ENCODE assay signal across 9 cellular contexts in genomic region chr1:35202048-35202719, GRCh38. TPM values are rescaled to one million over a fixed set of nuclear protein-coding genes. Genes with fewer than 3 reads are reported as not detected.
A peak's percentile ranks its signal among the peaks of the same experiment; 100 is the strongest.
DNase-seq lines count a peak whose midpoint lies in the region; ATAC-seq and TF ChIP-seq lines count a peak whose summit lies in the region.
"Had no signal": no experiment of that assay in that cellular context is flagged by ENCODE, and none has a peak within 500 bp of the region (broad histone marks: within the 10 kb centered on the region; RNA-seq: fewer than 3 reads in every experiment).

No MANE protein-coding gene starts in this region.

- CTCF ChIA-PET in Calu3 (lab: Charles Lee): interaction anchor here (0.6 kb wide), 2 partner anchors 32 to 97 kb away, joined by 3 to 7 read pairs; no protein-coding TSS in a partner anchor

- H4K20me1 ChIP-seq in GM23338 (replicated peaks; ENCODE audit: insufficient read depth): no peaks in the 10 kb centered on the region

- H3K36me3 Mint-ChIP-seq in Calu3 (ENCODE audit: insufficient read depth, unreplicated experiment): no peaks in the 10 kb centered on the region
- H3K36me3 Mint-ChIP-seq in GM23338 (ENCODE audit: low read depth): no peaks in the 10 kb centered on the region
- H3K36me3 Mint-ChIP-seq: activated naive CD4-positive, alpha-beta T cell treated with anti-CD3 and anti-CD28 coated beads, Interleukin-2, amount 50 U/mL, for 24 hours had no signal

- H3K27me3 ChIP-seq in GM23338 (ENCODE audit: insufficient read depth) (no peaks in the 10 kb centered on the region), adrenal gland (no peaks in the 10 kb centered on the region)

- no peaks in the 10 kb centered on the region for H3F3A ChIP-seq in GM23338 (replicated peaks; ENCODE audit: low read depth)

- intact Hi-C loops in Calu3 (cut with micrococcal nuclease; ENCODE audit: unreplicated experiment): loop anchor here (1.0 to 10.0 kb wide), 3 partner anchors 87 to 183 kb away; no protein-coding TSS in a partner anchor
- intact Hi-C loops in adrenal gland (cut with DNase I): loop anchor here (10.0 kb wide), 3 partner anchors 93 to 363 kb away; no protein-coding TSS in a partner anchor
- intact Hi-C loops in left cardiac atrium (cut with DNase I): loop anchor here in 1 of 2 donors (5.0 to 10.0 kb wide), 3 partner anchors 95 to 170 kb away; partner anchors contain the start of gene ZMYM6

- H3K79me2 ChIP-seq in GM23338 (replicated peaks; ENCODE audit: insufficient read depth): no peaks in the 10 kb centered on the region

- H3K9me3 Mint-ChIP-seq in Calu3 (ENCODE audit: low read depth, unreplicated experiment) (no peaks in the 10 kb centered on the region), GM23338 (no peaks in the 10 kb centered on the region)
- H3K9me3 Mint-ChIP-seq: activated naive CD4-positive, alpha-beta T cell treated with anti-CD3 and anti-CD28 coated beads, Interleukin-2, amount 50 U/mL, for 24 hours had no signal

- WGBS in adrenal gland, 4 donors: 21 to 25% (median 23%) methylated on average over 6 of the region's 6 CpGs

- no peaks in the 10 kb centered on the region for H3K36me3 ChIP-seq in GM23338 (ENCODE audit: insufficient read depth)
- H3K36me3 ChIP-seq in adrenal gland (replicated peaks in 1 of 2): no peaks in the 10 kb centered on the region

- peak overlapping the region; percentile 12 for H3K4me2 ChIP-seq in GM23338

- H3K4me3 Mint-ChIP-seq in Calu3 (ENCODE audit: low read depth, unreplicated experiment) (no peak overlapping the region), GM23338 (no peak overlapping the region)
- H3K4me3 Mint-ChIP-seq: activated naive CD4-positive, alpha-beta T cell treated with anti-CD3 and anti-CD28 coated beads, Interleukin-2, amount 50 U/mL, for 24 hours had no signal

- no peaks in the 10 kb centered on the region for H3K9me2 ChIP-seq in GM23338 (ENCODE audit: insufficient read depth)

- no peak overlapping the region for H3K27ac ChIP-seq in GM23338 (ENCODE audit: low read depth)
- H3K27ac ChIP-seq in adrenal gland: no peak overlapping the region

- H3K4me1 Mint-ChIP-seq in Calu3 (ENCODE audit: low read depth, unreplicated experiment): no peaks in the 10 kb centered on the region
- H3K4me1 Mint-ChIP-seq in GM23338: peaks cover 15% of the 10 kb centered on the region

- H3K4me3 ChIP-seq in GM23338 (peak overlapping the region; percentile 7; the same call in 1 of the 2 replicates), adrenal gland (no peak overlapping the region)

- H3K27ac Mint-ChIP-seq in Calu3 (ENCODE audit: unreplicated experiment): no peak overlapping the region
- peak overlapping the region; percentile 89 for H3K27ac Mint-ChIP-seq in GM23338
- H3K27ac Mint-ChIP-seq: activated naive CD4-positive, alpha-beta T cell treated with anti-CD3 and anti-CD28 coated beads, Interleukin-2, amount 50 U/mL, for 24 hours had no signal

- H3K27me3 Mint-ChIP-seq in Calu3 (ENCODE audit: unreplicated experiment) (no peaks in the 10 kb centered on the region), GM23338 (ENCODE audit: insufficient read depth, low read depth, poor library complexity) (peaks cover 2% of the 10 kb centered on the region)
- H3K27me3 Mint-ChIP-seq: activated naive CD4-positive, alpha-beta T cell treated with anti-CD3 and anti-CD28 coated beads, Interleukin-2, amount 50 U/mL, for 24 hours had no signal

- DNase-seq in Calu3 (peak; percentile 78), GM23338 (ENCODE audit: low spot score) (peak; percentile 93), NCI-H1417 treated with DMSO at 0.1 percent for 48 hours (lab: John Stamatoyannopoulos, UW) (peak; percentile 49), SW 1271 (lab: John Stamatoyannopoulos, UW) (peak; percentile 20 to 73), adrenal gland (peak; percentile 67 to 90 (median 72)), left cardiac atrium (peak; percentile 56), pulmonary artery endothelial cell (ENCODE audit: low read depth, low spot score) (peak; percentile 56)

- peak; percentile 99 for ATAC-seq in GM23338
- ATAC-seq in left cardiac atrium: peak; percentile 89 to 96
- no peak for ATAC-seq in GM19023 (IDR thresholded peaks at IDR 0.05; ENCODE audit: unreplicated experiment)

- no peak overlapping the region; the same call in 1 of the 2 replicates for H2AFZ ChIP-seq in GM23338

- H3K9me3 ChIP-seq in adrenal gland (replicated peaks in 1 of 3): no peaks in the 10 kb centered on the region

- peak; percentile 82 for TF ChIP-seq CTCF in Calu3 (IDR thresholded peaks at IDR 0.05; ENCODE audit: unreplicated experiment)
- peak; percentile 88 to 95 for TF ChIP-seq CTCF in GM23338 (conservative IDR thresholded peaks at IDR 0.05; ENCODE audit: low read depth in 2 of 2)
- peak; percentile 76 to 90 (median 86) for TF ChIP-seq CTCF in adrenal gland (IDR thresholded peaks at IDR 0.05)

- H3K4me1 ChIP-seq in GM23338 (ENCODE audit: insufficient read depth) (no peaks in the 10 kb centered on the region; the same call in 1 of the 2 replicates), adrenal gland (replicated peaks in 1 of 2) (peaks cover 0 to 6% of the 10 kb centered on the region in 2 donors)

- TF ChIP-seq POLR2A in adrenal gland (IDR thresholded peaks at IDR 0.05): no peak

- no TSS peak for BruUV-seq in Calu3 (replicated peaks; lab: Mats Ljungman, UMichigan)

TF ChIP-seq in GM23338, 12 proteins besides CTCF, POLR2A, EP300 and RAD21 (continues in another document):
- TF ChIP-seq JUNB (IDR thresholded peaks at IDR 0.05; ENCODE audit: unreplicated experiment) (no peak), POLR2AphosphoS5 (IDR thresholded peaks at IDR 0.05; ENCODE audit: low read depth) (no peak), REST (IDR thresholded peaks at IDR 0.05; ENCODE audit: unreplicated experiment) (no peak), NANOG (IDR thresholded peaks at IDR 0.05; ENCODE audit: borderline replicate concordance) (no peak), CREB1 (CRISPR knock-in tag; IDR thresholded peaks at IDR 0.05; ENCODE audit: low read depth) (no peak), ETS1 (IDR thresholded peaks at IDR 0.05) (no peak), EZH2phosphoT487 (IDR thresholded peaks at IDR 0.05; ENCODE audit: unreplicated experiment) (no peak), ZNF331 (CRISPR knock-in tag; IDR thresholded peaks at IDR 0.05; ENCODE audit: low read depth) (no peak), ZNF114 (CRISPR knock-in tag; IDR thresholded peaks at IDR 0.05) (no peak), EZH2 (IDR thresholded peaks at IDR 0.05; ENCODE audit: low read depth, unreplicated experiment) (no peak), STAT1 (IDR thresholded peaks at IDR 0.05; ENCODE audit: unreplicated experiment) (no peak)

RNA-seq across cellular contexts. Expression of gene SFPQ, which starts 9.2 kb away (rescaled TPM):
- total RNA-seq in Calu3 (2022) (328 and 369 TPM in 2 replicates), adrenal gland (100 to 1,000 TPM in 6 of 8 donors, 10 to 100 TPM in 2; 67.6 to 198 (median 154) TPM), left cardiac atrium (100 to 1,000 TPM in 1 of 2 donors, 10 to 100 TPM in 1; 84.1 to 129 TPM), pulmonary artery endothelial cell (298 and 333 TPM in 2 replicates)
- 346 and 352 TPM in 2 replicates for total RNA-seq in GM23338 (2014; rRNA removed; shearing (Covaris generic))
- polyA plus RNA-seq in GM23338 (2016; fragmentation: Nextera tagmentation; extraction: Ambion mirVana) (251 and 258 TPM in 2 replicates), adrenal gland (100 to 1,000 TPM; 320 to 762 (median 355) TPM)
